20 cellular contexts compared by ENCODE assay signal in the genomic region with DNA sequence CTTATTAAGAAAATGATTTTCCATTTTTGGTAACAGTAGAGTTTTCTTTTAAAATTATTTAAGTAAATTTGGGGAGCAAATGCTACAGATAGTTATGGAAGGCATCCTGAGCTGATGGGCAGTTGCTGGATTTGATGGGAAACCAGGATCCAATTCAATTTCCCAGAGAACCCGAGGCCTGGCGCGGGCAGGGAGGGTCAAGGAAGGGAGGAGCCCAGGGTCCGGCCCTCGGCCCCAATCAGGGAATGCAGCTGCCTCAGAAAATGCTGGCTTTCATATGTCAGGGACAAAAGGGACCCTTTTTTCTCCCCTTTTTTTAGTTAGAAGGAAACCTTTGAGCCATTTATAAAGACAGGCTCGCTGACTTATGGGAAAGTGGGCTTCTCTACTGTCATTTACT. TPM values are rescaled to one million over a fixed set of nuclear protein-coding genes. Genes with fewer than 3 reads are reported as not detected.
DNase-seq lines count a peak whose midpoint lies in the region; ATAC-seq, FAIRE-seq and TF ChIP-seq lines count a peak whose summit lies in the region.
"Had no signal": no experiment of that assay in that cellular context is flagged by ENCODE, and none has a peak within 500 bp of the region (broad histone marks: within the 10 kb centered on the region; RNA-seq: fewer than 3 reads in every experiment).

No MANE protein-coding gene starts in this region.

- H3K27ac Mint-ChIP-seq in natural killer cell, result peak overlapping the region; percentile 80 to 81
- H3K27ac Mint-ChIP-seq in natural killer cell treated with Interleukin-12 subunit alpha and Interleukin-12 subunit beta and Interleukin-15 and Interleukin-18, amount 100 ng/mL, for 72 hours, result no peak overlapping the region
- peak overlapping the region; percentile 93 for H3K27ac Mint-ChIP-seq in memory B cell
- H3K27ac Mint-ChIP-seq: CD4-positive, alpha-beta T cell had no signal

- H3K9ac ChIP-seq in OCI-LY3 (ENCODE audit: low read length), result peak overlapping the region; percentile 72

- H3K27me3 Mint-ChIP-seq in natural killer cell (ENCODE audit: low read depth in 2 of 2), result peaks cover 17 to 23% of the 10 kb centered on the region in 2 donors
- H3K27me3 Mint-ChIP-seq in natural killer cell treated with Interleukin-12 subunit alpha and Interleukin-12 subunit beta and Interleukin-15 and Interleukin-18, amount 100 ng/mL, for 72 hours, result peaks cover 0 to 17% of the 10 kb centered on the region in 2 donors
- H3K27me3 Mint-ChIP-seq in memory B cell, result no peaks in the 10 kb centered on the region
- H3K27me3 Mint-ChIP-seq: CD4-positive, alpha-beta T cell had no signal

- H3K4me3 Mint-ChIP-seq in natural killer cell (no peak overlapping the region), memory B cell (peak overlapping the region; percentile 18)
- H3K4me3 Mint-ChIP-seq in natural killer cell treated with Interleukin-12 subunit alpha and Interleukin-12 subunit beta and Interleukin-15 and Interleukin-18, amount 100 ng/mL, for 72 hours, result no peak overlapping the region
- H3K4me3 Mint-ChIP-seq: CD4-positive, alpha-beta T cell had no signal

- H3K9me3 Mint-ChIP-seq in natural killer cell (no peaks in the 10 kb centered on the region), memory B cell (peaks cover 4% of the 10 kb centered on the region)
- no peaks in the 10 kb centered on the region for H3K9me3 Mint-ChIP-seq in natural killer cell treated with Interleukin-12 subunit alpha and Interleukin-12 subunit beta and Interleukin-15 and Interleukin-18, amount 100 ng/mL, for 72 hours
- H3K9me3 Mint-ChIP-seq: CD4-positive, alpha-beta T cell had no signal

- H3K36me3 ChIP-seq in OCI-LY3 (replicated peaks; ENCODE audit: low read depth, low read length), result peaks cover 13% of the 10 kb centered on the region
- H3K36me3 ChIP-seq: MG63, Peyer's patch had no signal

- peaks cover 66% of the 10 kb centered on the region for H3K4me1 ChIP-seq in OCI-LY3 (ENCODE audit: low read length)

- H3K4me2 ChIP-seq in OCI-LY3 (ENCODE audit: low read length), result peak overlapping the region; percentile 86

- intact Hi-C loops in natural killer cell (cut with micrococcal nuclease), result loop anchor here (5.0 kb wide), 1 partner anchor 85 kb away; no protein-coding TSS in a partner anchor

- 0 out of 2 replicates have a peak, but pooled peaks cover 7% of the 10 kb centered on the region for H3K9me3 ChIP-seq in OCI-LY3 (ENCODE audit: insufficient read depth, low read length)
- H3K9me3 ChIP-seq: MG63 had no signal

- H3K4me3 ChIP-seq in OCI-LY3 (ENCODE audit: low read length), result peak overlapping the region; percentile 68
- H3K4me3 ChIP-seq: MG63, Peyer's patch had no signal

- H3K27ac ChIP-seq in OCI-LY3 (ENCODE audit: low read length), result peak overlapping the region; percentile 92
- H3K27ac ChIP-seq: HL-60, Peyer's patch had no signal

- H4K20me1 ChIP-seq in OCI-LY3 (ENCODE audit: insufficient read depth, low read length), result no peaks in the 10 kb centered on the region

- DNase-seq in natural killer cell (no peak), memory B cell (ENCODE audit: low spot score in 2 of 2) (no peak), ureter (ENCODE audit: low spot score) (no peak), HTR-8/SVneo (ENCODE audit: insufficient read length, low spot score) (no peak), NCI-H1417 (lab: John Stamatoyannopoulos, UW) (no peak), DMS53 (lab: John Stamatoyannopoulos, UW) (no peak)
- DNase-seq in natural killer cell treated with Interleukin-12 subunit alpha and Interleukin-12 subunit beta and Interleukin-15 and Interleukin-18, amount 100 ng/mL, for 72 hours (ENCODE audit: low spot score), result no peak
- DNase-seq: DMS79, KBM-7, MG63, NCI-H1105 treated with DMSO at 0.1 percent for 48 hours, NCI-H187 treated with DMSO at 0.1 percent for 48 hours, NCI-H446, SHP77 treated with DMSO at 0.1 percent for 48 hours had no signal

- TF ChIP-seq CTCF in natural killer cell (IDR thresholded peaks at IDR 0.05) (no peak), OCI-LY3 (IDR thresholded peaks at IDR 0.05; ENCODE audit: low read depth, low read length) (no peak)

- FAIRE-seq in HTR-8/SVneo (lab: Jason Lieb, UNC), result no peak
- FAIRE-seq: G401.6 had no signal

- ATAC-seq in natural killer cell (no peak), memory B cell (ENCODE audit: low read depth) (no peak)
- no peak for ATAC-seq in natural killer cell treated with Interleukin-12 subunit alpha and Interleukin-12 subunit beta and Interleukin-15 and Interleukin-18, amount 100 ng/mL, for 72 hours

- H3K4me1 Mint-ChIP-seq in natural killer cell (peaks cover 11 to 27% of the 10 kb centered on the region in 2 donors), memory B cell (peaks cover 28% of the 10 kb centered on the region)
- H3K4me1 Mint-ChIP-seq in natural killer cell treated with Interleukin-12 subunit alpha and Interleukin-12 subunit beta and Interleukin-15 and Interleukin-18, amount 100 ng/mL, for 72 hours (ENCODE audit: low read depth in 2 of 2), result peaks cover 4 to 6% of the 10 kb centered on the region in 2 donors

- no peaks in the 10 kb centered on the region for H3K36me3 Mint-ChIP-seq in natural killer cell
- H3K36me3 Mint-ChIP-seq in natural killer cell treated with Interleukin-12 subunit alpha and Interleukin-12 subunit beta and Interleukin-15 and Interleukin-18, amount 100 ng/mL, for 72 hours, result no peaks in the 10 kb centered on the region
- peaks cover 4% of the 10 kb centered on the region for H3K36me3 Mint-ChIP-seq in memory B cell

- peak overlapping the region; percentile 78; the same call in 1 of the 2 replicates for H2AFZ ChIP-seq in OCI-LY3 (ENCODE audit: low read depth, low read length)

- H3K27me3 ChIP-seq in OCI-LY3 (ENCODE audit: low read depth, low read length), result peaks cover 10% of the 10 kb centered on the region; the same call in 1 of the 2 replicates
- H3K27me3 ChIP-seq: MG63, Peyer's patch had no signal

- peaks cover 7% of the 10 kb centered on the region for H3K79me2 ChIP-seq in OCI-LY3 (ENCODE audit: low read length)

RNA-seq across cellular contexts. Expression of gene CTCFL, which starts 42.1 kb away (rescaled TPM):
- total RNA-seq in natural killer cell (not detected), ureter (not detected)
- not detected for total RNA-seq in natural killer cell treated with Interleukin-12 subunit alpha and Interleukin-12 subunit beta and Interleukin-15 and Interleukin-18, amount 100 ng/mL, for 72 hours
- total RNA-seq: Calu3; CD4-positive, alpha-beta T cell; Peyer's patch had no signal

Comparison
In these comparisons a context has a peak if more than half of its experiments do, and no peak if none do; other contexts are left out.
1. H3K27ac Mint-ChIP-seq: peak in natural killer cell (2 of 2) and memory B cell (single experiment); none in natural killer cell treated with Interleukin-12 subunit alpha and Interleukin-12 subunit beta and Interleukin-15 and Interleukin-18, amount 100 ng/mL, for 72 hours (0 of 2).